In genomic region chr11:83768476-83768875, GRCh38 we compare ENCODE assay signal across 3 cellular contexts.
"Had no signal": no experiment of that assay in that cellular context is flagged by ENCODE, and none has a peak within 500 bp of the region (broad histone marks: within the 10 kb centered on the region; RNA-seq: fewer than 3 reads in every experiment).

No MANE protein-coding gene starts in this region.

- H3K4me3 ChIP-seq: GM12878 had no signal

- ATAC-seq: GM12878 had no signal

- DNase-seq: GDM1, GF-D8 had no signal
